Comparison of ENCODE assay signal across 9 cellular contexts in the genomic region with DNA sequence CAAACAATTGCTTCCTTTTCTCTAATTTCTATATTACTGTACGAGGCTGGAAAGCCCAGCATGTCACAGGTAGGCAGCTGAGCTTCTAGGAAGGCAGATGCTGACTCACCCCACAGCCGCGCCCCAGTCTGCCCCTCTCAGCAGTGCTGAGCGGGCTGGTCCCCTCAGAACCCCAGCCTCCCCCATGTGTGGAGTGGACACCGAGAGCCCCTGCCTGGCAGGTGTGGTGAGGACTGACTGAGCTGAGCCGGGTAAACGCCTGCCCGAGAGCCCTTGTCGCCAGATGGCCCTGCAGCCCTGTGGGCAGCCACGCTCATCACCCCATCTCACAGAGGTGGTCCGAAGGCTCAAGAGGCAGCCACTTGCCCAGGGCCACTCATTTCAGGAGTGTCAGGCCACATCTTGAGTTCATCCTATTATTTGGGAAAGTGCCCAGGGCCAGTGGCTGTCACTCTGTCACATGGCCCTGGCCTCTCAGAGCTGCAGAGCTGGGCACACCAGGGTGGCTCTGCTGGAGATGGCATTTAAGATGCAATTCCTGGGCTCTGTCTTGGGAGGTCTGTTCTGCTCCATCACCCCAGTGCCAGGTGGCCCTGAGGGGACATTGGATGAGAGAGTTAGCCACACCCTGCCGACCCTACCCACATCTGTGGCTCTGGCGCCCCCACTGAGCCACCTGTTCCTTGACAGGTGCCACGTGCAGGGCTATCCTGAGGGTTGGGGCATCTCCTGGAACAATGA. TPM values are rescaled to one million over a fixed set of nuclear protein-coding genes. Genes with fewer than 3 reads are reported as not detected.
DNase-seq lines count a peak whose midpoint lies in the region; ATAC-seq and TF ChIP-seq lines count a peak whose summit lies in the region.
"Had no signal": no experiment of that assay in that cellular context is flagged by ENCODE, and none has a peak within 500 bp of the region (broad histone marks: within the 10 kb centered on the region; RNA-seq: fewer than 3 reads in every experiment).

No MANE protein-coding gene starts in this region.

- H2BK120ac ChIP-seq in neuronal stem cell (ENCODE audit: low read depth, low read length) = no peak overlapping the region

- peaks cover 8 to 9% of the 10 kb centered on the region in 2 experiments for H3K9me3 ChIP-seq in CD4-positive, CD25-positive, alpha-beta regulatory T cell (ENCODE audit: control insufficient read depth in 2 of 2, low read length in 2 of 2)
- H3K9me3 ChIP-seq in OCI-LY7 (ENCODE audit: low read length) (peaks cover 10% of the 10 kb centered on the region; the same call in 1 of the 2 replicates), neuronal stem cell (replicated peaks in 1 of 2; ENCODE audit: control insufficient read depth in 2 of 2, insufficient read depth in 1 of 2, low read depth in 1 of 2, low read length in 2 of 2) (peaks cover 0 to 9% of the 10 kb centered on the region in 2 donors)

- intact Hi-C loops in OCI-LY7 (cut with micrococcal nuclease; ENCODE audit: unreplicated experiment) = loop anchor here (1.0 to 10.0 kb wide), 9 partner anchors 38 to 856 kb away; no protein-coding TSS in a partner anchor

- no peak overlapping the region for H2BK12ac ChIP-seq in neuronal stem cell (ENCODE audit: low read length)

- WGBS in neuronal stem cell (ENCODE audit: extremely low coverage in 2 of 2, insufficient read length in 2 of 2, insufficient replicate concordance in 1 of 2), 2 donors = no CpG with 5 or more reads among the region's 14 CpGs

- no peaks in the 10 kb centered on the region for H3K9me2 ChIP-seq in OCI-LY7 (ENCODE audit: insufficient read depth, low read length)

- ATAC-seq in CD4-positive, CD25-positive, alpha-beta regulatory T cell (ENCODE audit: low read depth in 2 of 2) = peak; percentile 77 to 82
- ATAC-seq in HG03095 (IDR thresholded peaks at IDR 0.05; ENCODE audit: unreplicated experiment) = no peak

- no peak overlapping the region for H4K8ac ChIP-seq in neuronal stem cell (ENCODE audit: low read depth, low read length)

- no peak overlapping the region for H4K91ac ChIP-seq in neuronal stem cell (ENCODE audit: low read depth, low read length, poor library complexity)

- H4K20me1 ChIP-seq in OCI-LY7 (ENCODE audit: insufficient read depth, low read length) = no peaks in the 10 kb centered on the region

- H3K27ac Mint-ChIP-seq in CD4-positive, CD25-positive, alpha-beta regulatory T cell = peak overlapping the region; percentile 83 to 91 (median 91)

- CTCF ChIA-PET in OCI-LY7 (lab: Charles Lee; ENCODE audit: unreplicated experiment) = interaction anchor here (0.7 kb wide), 1 partner anchor 111 kb away, joined by 3 read pairs; no protein-coding TSS in a partner anchor

- peaks cover 33% of the 10 kb centered on the region for H3K36me3 Mint-ChIP-seq in CD4-positive, CD25-positive, alpha-beta regulatory T cell

- H3K79me1 ChIP-seq in neuronal stem cell (ENCODE audit: low read depth, low read length) = peaks cover 2% of the 10 kb centered on the region

- peak overlapping the region in 2 of 4 donors; percentile 79 to 80 for H3K4me3 Mint-ChIP-seq in CD4-positive, CD25-positive, alpha-beta regulatory T cell

- peak overlapping the region; percentile 53 for H3K27ac ChIP-seq in CD4-positive, CD25-positive, alpha-beta regulatory T cell (ENCODE audit: insufficient read depth, low read length, poor library complexity, severe bottlenecking)
- H3K27ac ChIP-seq in OCI-LY7 (ENCODE audit: low read depth, low read length, poor library complexity, severe bottlenecking) (no peak overlapping the region), neuronal stem cell (replicated peaks; ENCODE audit: low read length) (no peak overlapping the region)

- in situ Hi-C loops in G401 (cut with HindIII; ENCODE audit: low sequenced_read_pairs) = loop anchor here (10.0 kb wide), 1 partner anchor 46 kb away; no protein-coding TSS in a partner anchor

- peak in 1 of 3 donors; percentile 80 for DNase-seq in CD4-positive, CD25-positive, alpha-beta regulatory T cell
- DNase-seq in OCI-LY7 (ENCODE audit: low spot score) (peak; percentile 29), neuronal stem cell (ENCODE audit: low spot score) (no peak), G401 (ENCODE audit: low spot score) (no peak), cerebellar nuclear complex (lab: John Stamatoyannopoulos, UW) (no peak), RKO (ENCODE audit: low spot score) (no peak)
- peak; percentile 55 for DNase-seq in activated naive CD4-positive, alpha-beta T cell treated with anti-CD3 and anti-CD28 coated beads, Interleukin-2, amount 50 U/mL, for 16 hours
- DNase-seq: COR-L47 had no signal

- H3K27me3 Mint-ChIP-seq in CD4-positive, CD25-positive, alpha-beta regulatory T cell = no peaks in the 10 kb centered on the region

- no peak overlapping the region for H3K4me3 ChIP-seq in CD4-positive, CD25-positive, alpha-beta regulatory T cell (ENCODE audit: low read depth, low read length)
- H3K4me3 ChIP-seq in OCI-LY7 (ENCODE audit: low read depth, low read length, poor library complexity, severe bottlenecking) (no peak overlapping the region), neuronal stem cell (ENCODE audit: low read length in 2 of 2) (no peak overlapping the region)

- peak overlapping the region; percentile 53 for H2BK5ac ChIP-seq in neuronal stem cell (ENCODE audit: low read length)

- H2AK5ac ChIP-seq in neuronal stem cell (ENCODE audit: low read depth, low read length) = no peak overlapping the region

- TF ChIP-seq CTCF in OCI-LY7 (conservative IDR thresholded peaks at IDR 0.05; ENCODE audit: low read length) = no peak

- peak overlapping the region; percentile 31 for H3K23ac ChIP-seq in neuronal stem cell (ENCODE audit: low read depth, low read length, poor library complexity)

- BruUV-seq in OCI-LY7 (replicated peaks; lab: Mats Ljungman, UMichigan) = no TSS peak

- H3K4me1 ChIP-seq in CD4-positive, CD25-positive, alpha-beta regulatory T cell (ENCODE audit: control insufficient read depth, insufficient read depth, low read length, poor library complexity, severe bottlenecking) = peaks cover 39% of the 10 kb centered on the region
- H3K4me1 ChIP-seq in OCI-LY7 (ENCODE audit: insufficient read depth, low read length, poor library complexity, severe bottlenecking) = peaks cover 33% of the 10 kb centered on the region
- H3K4me1 ChIP-seq in neuronal stem cell (ENCODE audit: control insufficient read depth in 2 of 2, insufficient read depth in 1 of 2, low read depth in 1 of 2, low read length in 2 of 2) = no peaks in the 10 kb centered on the region

- H2BK15ac ChIP-seq in neuronal stem cell (ENCODE audit: low read length) = no peak overlapping the region

- no peaks in the 10 kb centered on the region for H3K27me3 ChIP-seq in CD4-positive, CD25-positive, alpha-beta regulatory T cell (ENCODE audit: control insufficient read depth, insufficient read depth, low read length)
- no peaks in the 10 kb centered on the region for H3K27me3 ChIP-seq in neuronal stem cell (ENCODE audit: control insufficient read depth in 3 of 3, insufficient read depth in 3 of 3, low read depth in 1 of 3, low read length in 3 of 3)

- H3K9me3 Mint-ChIP-seq in CD4-positive, CD25-positive, alpha-beta regulatory T cell = peaks cover 0 to 12% (median 7%) of the 10 kb centered on the region in 7 donors

- H3K18ac ChIP-seq in neuronal stem cell (ENCODE audit: low read length) = no peak overlapping the region

- peaks cover 28 to 57% (median 41%) of the 10 kb centered on the region in 4 donors for H3K4me1 Mint-ChIP-seq in CD4-positive, CD25-positive, alpha-beta regulatory T cell

- peaks cover 43% of the 10 kb centered on the region for H3K36me3 ChIP-seq in CD4-positive, CD25-positive, alpha-beta regulatory T cell (ENCODE audit: control insufficient read depth, insufficient read depth, low read length)
- H3K36me3 ChIP-seq in OCI-LY7 (ENCODE audit: insufficient read depth, low read length) (no peaks in the 10 kb centered on the region), neuronal stem cell (replicated peaks in 1 of 2; ENCODE audit: control insufficient read depth in 2 of 2, insufficient read depth in 2 of 2, low read length in 2 of 2) (peaks cover 0 to 5% of the 10 kb centered on the region in 2 donors)

- peak overlapping the region; percentile 54; the same call in 1 of the 2 replicates for H2AFZ ChIP-seq in OCI-LY7 (ENCODE audit: low read length)
- H2AFZ ChIP-seq in neuronal stem cell (ENCODE audit: low read length) = no peak overlapping the region

- H3K14ac ChIP-seq in neuronal stem cell (ENCODE audit: low read length) = no peak overlapping the region

- POLR2A ChIA-PET in OCI-LY7 (lab: Charles Lee) = interaction anchor here (0.5 to 1.1 kb wide), 2 partner anchors 49 to 119 kb away, joined by 3 read pairs; no protein-coding TSS in a partner anchor

- no peak overlapping the region for H3K9ac ChIP-seq in neuronal stem cell (ENCODE audit: low read depth, low read length, poor library complexity)

- H3K4me2 ChIP-seq in OCI-LY7 (ENCODE audit: low read length) (0 out of 2 replicates have a peak overlapping the region, but pooled peaks have one; percentile 5), neuronal stem cell (ENCODE audit: insufficient read depth, low read length, poor library complexity, severe bottlenecking) (no peak overlapping the region)

- no peaks in the 10 kb centered on the region for H3K79me2 ChIP-seq in OCI-LY7 (ENCODE audit: insufficient read depth, low read depth, low read length)

- H3K4ac ChIP-seq in neuronal stem cell (ENCODE audit: low read length) = no peak overlapping the region

RNA-seq across cellular contexts. Expression of gene CARD19, which starts 12.5 kb away (rescaled TPM):
- 60.0 TPM for total RNA-seq in CD4-positive, CD25-positive, alpha-beta regulatory T cell
- 10 to 100 TPM; 64.8 to 89.1 (median 75.3) TPM for polyA plus RNA-seq in CD4-positive, CD25-positive, alpha-beta regulatory T cell
- 18.4 and 26.8 TPM in 2 replicates for total RNA-seq in OCI-LY7 (2014; rRNA removed; shearing (Covaris generic))
- total RNA-seq in OCI-LY7 (2022) = 13.4 and 15.8 TPM in 2 replicates
- polyA plus RNA-seq in neuronal stem cell (2013, experiment 1 of 2) = 23.2 TPM
- polyA plus RNA-seq in neuronal stem cell (2013, experiment 2 of 2) = 20.4 TPM
- total RNA-seq in G401 (2014; rRNA removed; shearing (Covaris generic)) = 31.4 and 36.7 TPM in 2 replicates

RNA-seq across cellular contexts. Expression of gene NINJ1, which starts 25.6 kb away (rescaled TPM):
- total RNA-seq in CD4-positive, CD25-positive, alpha-beta regulatory T cell = 144 TPM
- 100 to 1,000 TPM in 1 of 4 donors, 10 to 100 TPM in 3; 68.5 to 104 (median 73.2) TPM for polyA plus RNA-seq in CD4-positive, CD25-positive, alpha-beta regulatory T cell
- 6.2 and 13.3 TPM in 2 replicates for total RNA-seq in OCI-LY7 (2014; rRNA removed; shearing (Covaris generic))
- total RNA-seq in OCI-LY7 (2022) = 18.1 and 18.3 TPM in 2 replicates
- 36.0 TPM for polyA plus RNA-seq in neuronal stem cell (2013, experiment 1 of 2)
- polyA plus RNA-seq in neuronal stem cell (2013, experiment 2 of 2) = 35.7 TPM
- total RNA-seq in G401 (2014; rRNA removed; shearing (Covaris generic)) = 25.6 and 28.4 TPM in 2 replicates

RNA-seq across cellular contexts. Expression of gene SUSD3, which starts 50.0 kb away (rescaled TPM):
- 68.7 TPM for total RNA-seq in CD4-positive, CD25-positive, alpha-beta regulatory T cell
- 100 to 1,000 TPM; 187 to 229 (median 210) TPM for polyA plus RNA-seq in CD4-positive, CD25-positive, alpha-beta regulatory T cell
- 160 and 201 TPM in 2 replicates for total RNA-seq in OCI-LY7 (2014; rRNA removed; shearing (Covaris generic))
- 94.1 and 116 TPM in 2 replicates for total RNA-seq in OCI-LY7 (2022)
- polyA plus RNA-seq in neuronal stem cell (2013, experiment 1 of 2) = 1.9 TPM
- 2.0 TPM for polyA plus RNA-seq in neuronal stem cell (2013, experiment 2 of 2)
- total RNA-seq in G401 (2014; rRNA removed; shearing (Covaris generic)) = not detected in 2 replicates

Comparison
In these comparisons a context has a peak if more than half of its experiments do, and no peak if none do; other contexts are left out.
1. DNase-seq: peak in OCI-LY7 (single experiment) and activated naive CD4-positive, alpha-beta T cell treated with anti-CD3 and anti-CD28 coated beads, Interleukin-2, amount 50 U/mL, for 16 hours (single experiment); none in neuronal stem cell (single experiment), G401 (single experiment), cerebellar nuclear complex (0 of 2) and RKO (single experiment).
2. RNA of gene SUSD3, which starts 50.0 kb away (total RNA-seq): 94.1 to 201 TPM in OCI-LY7 and 68.7 TPM in CD4-positive, CD25-positive, alpha-beta regulatory T cell (single experiment); not detected in G401; every median in the first group is over 10 times any median in the second.